ENCODE assay signal across 1 cellular context in the genomic region with DNA sequence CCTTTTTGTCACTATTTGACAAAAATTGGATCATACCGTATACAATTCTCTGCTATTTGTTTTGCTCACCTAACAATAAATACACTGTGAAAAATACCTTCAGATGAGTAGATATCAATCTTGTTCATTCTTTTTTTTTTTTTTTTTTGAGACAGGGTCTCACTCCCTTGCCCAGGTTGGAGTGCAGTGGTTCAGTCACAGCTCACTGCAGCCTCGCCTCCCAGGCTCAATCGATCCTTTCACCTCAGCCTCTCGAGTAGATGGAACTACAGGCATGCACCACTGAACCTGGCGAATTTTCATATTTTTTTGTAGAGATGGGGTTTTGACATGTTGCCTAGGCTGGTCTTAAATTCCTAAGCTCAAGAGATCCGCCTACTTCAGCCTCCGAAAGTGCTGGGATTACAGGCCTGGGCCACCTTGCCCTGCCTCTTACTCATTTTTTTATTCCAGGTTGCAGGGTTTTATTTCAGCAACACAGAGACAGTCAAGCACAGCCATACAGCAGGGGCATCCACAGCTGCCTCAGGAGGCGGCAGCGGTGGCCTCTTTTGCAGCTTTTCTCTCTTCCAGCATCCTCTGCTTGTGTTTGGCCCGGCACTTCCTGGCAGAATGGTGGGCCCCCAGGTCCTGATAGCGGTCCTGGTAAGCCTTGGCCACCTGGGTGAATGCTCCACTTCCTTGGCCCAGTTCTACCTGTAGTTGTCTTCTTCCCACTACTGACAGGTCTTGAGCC.
TF ChIP-seq lines count a peak whose summit lies in the region.

No MANE protein-coding gene starts in this region.

TF ChIP-seq in SK-N-SH, 30 proteins besides CTCF, POLR2A, EP300 and RAD21 (continued from another document):
- TF ChIP-seq POLR2AphosphoS5 (IDR thresholded peaks at IDR 0.05; ENCODE audit: low read depth, low read length): no peak
- TF ChIP-seq, protein P1, sequence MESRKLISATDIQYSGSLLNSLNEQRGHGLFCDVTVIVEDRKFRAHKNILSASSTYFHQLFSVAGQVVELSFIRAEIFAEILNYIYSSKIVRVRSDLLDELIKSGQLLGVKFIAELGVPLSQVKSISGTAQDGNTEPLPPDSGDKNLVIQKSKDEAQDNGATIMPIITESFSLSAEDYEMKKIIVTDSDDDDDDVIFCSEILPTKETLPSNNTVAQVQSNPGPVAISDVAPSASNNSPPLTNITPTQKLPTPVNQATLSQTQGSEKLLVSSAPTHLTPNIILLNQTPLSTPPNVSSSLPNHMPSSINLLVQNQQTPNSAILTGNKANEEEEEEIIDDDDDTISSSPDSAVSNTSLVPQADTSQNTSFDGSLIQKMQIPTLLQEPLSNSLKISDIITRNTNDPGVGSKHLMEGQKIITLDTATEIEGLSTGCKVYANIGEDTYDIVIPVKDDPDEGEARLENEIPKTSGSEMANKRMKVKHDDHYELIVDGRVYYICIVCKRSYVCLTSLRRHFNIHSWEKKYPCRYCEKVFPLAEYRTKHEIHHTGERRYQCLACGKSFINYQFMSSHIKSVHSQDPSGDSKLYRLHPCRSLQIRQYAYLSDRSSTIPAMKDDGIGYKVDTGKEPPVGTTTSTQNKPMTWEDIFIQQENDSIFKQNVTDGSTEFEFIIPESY (IDR thresholded peaks at IDR 0.05; ENCODE audit: borderline replicate concordance, low read depth): no peak
- TF ChIP-seq MEF2A (IDR thresholded peaks at IDR 0.05; ENCODE audit: borderline replicate concordance, low read depth): no peak
- TF ChIP-seq, protein P2, sequence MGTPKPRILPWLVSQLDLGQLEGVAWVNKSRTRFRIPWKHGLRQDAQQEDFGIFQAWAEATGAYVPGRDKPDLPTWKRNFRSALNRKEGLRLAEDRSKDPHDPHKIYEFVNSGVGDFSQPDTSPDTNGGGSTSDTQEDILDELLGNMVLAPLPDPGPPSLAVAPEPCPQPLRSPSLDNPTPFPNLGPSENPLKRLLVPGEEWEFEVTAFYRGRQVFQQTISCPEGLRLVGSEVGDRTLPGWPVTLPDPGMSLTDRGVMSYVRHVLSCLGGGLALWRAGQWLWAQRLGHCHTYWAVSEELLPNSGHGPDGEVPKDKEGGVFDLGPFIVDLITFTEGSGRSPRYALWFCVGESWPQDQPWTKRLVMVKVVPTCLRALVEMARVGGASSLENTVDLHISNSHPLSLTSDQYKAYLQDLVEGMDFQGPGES (IDR thresholded peaks at IDR 0.05; ENCODE audit: low read depth, low read length): no peak
- TF ChIP-seq ELF1 (IDR thresholded peaks at IDR 0.05): no peak
- no peak for TF ChIP-seq SIN3A (IDR thresholded peaks at IDR 0.05; ENCODE audit: borderline replicate concordance, low read depth, low read length)
- TF ChIP-seq, protein P3, sequence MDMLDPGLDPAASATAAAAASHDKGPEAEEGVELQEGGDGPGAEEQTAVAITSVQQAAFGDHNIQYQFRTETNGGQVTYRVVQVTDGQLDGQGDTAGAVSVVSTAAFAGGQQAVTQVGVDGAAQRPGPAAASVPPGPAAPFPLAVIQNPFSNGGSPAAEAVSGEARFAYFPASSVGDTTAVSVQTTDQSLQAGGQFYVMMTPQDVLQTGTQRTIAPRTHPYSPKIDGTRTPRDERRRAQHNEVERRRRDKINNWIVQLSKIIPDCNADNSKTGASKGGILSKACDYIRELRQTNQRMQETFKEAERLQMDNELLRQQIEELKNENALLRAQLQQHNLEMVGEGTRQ (IDR thresholded peaks at IDR 0.05; ENCODE audit: borderline replicate concordance, low read depth, low read length): no peak
